ENCODE assay signal across 1 cellular context in the genomic region with DNA sequence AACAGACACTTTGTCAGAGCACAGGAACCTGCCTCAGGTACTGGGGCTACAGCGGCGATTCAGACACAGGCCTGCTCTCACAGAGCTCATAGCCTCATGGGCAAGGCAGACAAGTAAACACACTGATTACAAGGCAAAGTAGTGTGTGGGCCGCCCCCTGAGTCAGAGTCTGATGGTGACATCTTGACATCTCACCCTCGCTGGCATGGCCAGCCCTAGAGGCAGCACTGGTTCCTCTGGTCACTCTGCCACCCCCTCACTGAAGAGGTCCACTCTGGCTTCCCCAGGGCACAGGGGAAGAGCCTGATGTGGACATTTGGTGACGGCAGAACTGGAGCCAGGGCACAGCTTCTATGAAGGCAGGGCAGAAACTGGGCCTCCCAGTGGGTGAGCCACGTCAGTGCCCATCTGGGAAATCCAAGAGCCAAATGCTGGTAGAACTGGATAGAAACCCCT.
TF ChIP-seq lines count a peak whose summit lies in the region.

No MANE protein-coding gene starts in this region.

TF ChIP-seq in HepG2, 621 proteins besides CTCF, POLR2A, EP300 and RAD21 (continued from another document and continues in another):
- no peak for TF ChIP-seq ZNF362 (CRISPR knock-in tag; IDR thresholded peaks at IDR 0.05; ENCODE audit: borderline replicate concordance)
- peak; percentile 68; the same call in 1 of the 2 replicates for TF ChIP-seq ZNF124 (CRISPR knock-in tag; IDR thresholded peaks at IDR 0.05)
- 0 out of 2 replicates have a peak, but pooled peaks have one; percentile 25 for TF ChIP-seq FUBP1 (CRISPR knock-in tag; IDR thresholded peaks at IDR 0.05; ENCODE audit: borderline replicate concordance)
- 0 out of 2 replicates have a peak, but pooled peaks have one; percentile 19 for TF ChIP-seq ZFP90 (CRISPR knock-in tag; IDR thresholded peaks at IDR 0.05; ENCODE audit: borderline replicate concordance)
- peak; percentile 94 for TF ChIP-seq HNRNPL (IDR thresholded peaks at IDR 0.05; ENCODE audit: low read depth, low read length)
- TF ChIP-seq ZNF33B (CRISPR knock-in tag; IDR thresholded peaks at IDR 0.05) = 0 out of 2 replicates have a peak, but pooled peaks have one; percentile 76
- peak; percentile 71; the same call in 1 of the 2 replicates for TF ChIP-seq ZNF761 (CRISPR knock-in tag; conservative IDR thresholded peaks at IDR 0.05)
- TF ChIP-seq, protein P1, sequence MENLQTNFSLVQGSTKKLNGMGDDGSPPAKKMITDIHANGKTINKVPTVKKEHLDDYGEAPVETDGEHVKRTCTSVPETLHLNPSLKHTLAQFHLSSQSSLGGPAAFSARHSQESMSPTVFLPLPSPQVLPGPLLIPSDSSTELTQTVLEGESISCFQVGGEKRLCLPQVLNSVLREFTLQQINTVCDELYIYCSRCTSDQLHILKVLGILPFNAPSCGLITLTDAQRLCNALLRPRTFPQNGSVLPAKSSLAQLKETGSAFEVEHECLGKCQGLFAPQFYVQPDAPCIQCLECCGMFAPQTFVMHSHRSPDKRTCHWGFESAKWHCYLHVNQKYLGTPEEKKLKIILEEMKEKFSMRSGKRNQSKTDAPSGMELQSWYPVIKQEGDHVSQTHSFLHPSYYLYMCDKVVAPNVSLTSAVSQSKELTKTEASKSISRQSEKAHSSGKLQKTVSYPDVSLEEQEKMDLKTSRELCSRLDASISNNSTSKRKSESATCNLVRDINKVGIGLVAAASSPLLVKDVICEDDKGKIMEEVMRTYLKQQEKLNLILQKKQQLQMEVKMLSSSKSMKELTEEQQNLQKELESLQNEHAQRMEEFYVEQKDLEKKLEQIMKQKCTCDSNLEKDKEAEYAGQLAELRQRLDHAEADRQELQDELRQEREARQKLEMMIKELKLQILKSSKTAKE (CRISPR knock-in tag; IDR thresholded peaks at IDR 0.05; ENCODE audit: borderline replicate concordance) = no peak
- TF ChIP-seq ZNF644 (CRISPR knock-in tag; IDR thresholded peaks at IDR 0.05; ENCODE audit: low read depth) = peak; percentile 66; the same call in 1 of the 2 replicates
- TF ChIP-seq, protein P2, sequence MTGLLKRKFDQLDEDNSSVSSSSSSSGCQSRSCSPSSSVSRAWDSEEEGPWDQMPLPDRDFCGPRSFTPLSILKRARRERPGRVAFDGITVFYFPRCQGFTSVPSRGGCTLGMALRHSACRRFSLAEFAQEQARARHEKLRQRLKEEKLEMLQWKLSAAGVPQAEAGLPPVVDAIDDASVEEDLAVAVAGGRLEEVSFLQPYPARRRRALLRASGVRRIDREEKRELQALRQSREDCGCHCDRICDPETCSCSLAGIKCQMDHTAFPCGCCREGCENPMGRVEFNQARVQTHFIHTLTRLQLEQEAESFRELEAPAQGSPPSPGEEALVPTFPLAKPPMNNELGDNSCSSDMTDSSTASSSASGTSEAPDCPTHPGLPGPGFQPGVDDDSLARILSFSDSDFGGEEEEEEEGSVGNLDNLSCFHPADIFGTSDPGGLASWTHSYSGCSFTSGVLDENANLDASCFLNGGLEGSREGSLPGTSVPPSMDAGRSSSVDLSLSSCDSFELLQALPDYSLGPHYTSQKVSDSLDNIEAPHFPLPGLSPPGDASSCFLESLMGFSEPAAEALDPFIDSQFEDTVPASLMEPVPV (CRISPR knock-in tag; IDR thresholded peaks at IDR 0.05) = 0 out of 2 replicates have a peak, but pooled peaks have one; percentile 20
- peak; percentile 74 for TF ChIP-seq DPF2 (CRISPR knock-in tag; IDR thresholded peaks at IDR 0.05; ENCODE audit: borderline replicate concordance, low read depth)
- no peak for TF ChIP-seq ZNF777 (CRISPR knock-in tag; IDR thresholded peaks at IDR 0.05)
- TF ChIP-seq, protein P3, sequence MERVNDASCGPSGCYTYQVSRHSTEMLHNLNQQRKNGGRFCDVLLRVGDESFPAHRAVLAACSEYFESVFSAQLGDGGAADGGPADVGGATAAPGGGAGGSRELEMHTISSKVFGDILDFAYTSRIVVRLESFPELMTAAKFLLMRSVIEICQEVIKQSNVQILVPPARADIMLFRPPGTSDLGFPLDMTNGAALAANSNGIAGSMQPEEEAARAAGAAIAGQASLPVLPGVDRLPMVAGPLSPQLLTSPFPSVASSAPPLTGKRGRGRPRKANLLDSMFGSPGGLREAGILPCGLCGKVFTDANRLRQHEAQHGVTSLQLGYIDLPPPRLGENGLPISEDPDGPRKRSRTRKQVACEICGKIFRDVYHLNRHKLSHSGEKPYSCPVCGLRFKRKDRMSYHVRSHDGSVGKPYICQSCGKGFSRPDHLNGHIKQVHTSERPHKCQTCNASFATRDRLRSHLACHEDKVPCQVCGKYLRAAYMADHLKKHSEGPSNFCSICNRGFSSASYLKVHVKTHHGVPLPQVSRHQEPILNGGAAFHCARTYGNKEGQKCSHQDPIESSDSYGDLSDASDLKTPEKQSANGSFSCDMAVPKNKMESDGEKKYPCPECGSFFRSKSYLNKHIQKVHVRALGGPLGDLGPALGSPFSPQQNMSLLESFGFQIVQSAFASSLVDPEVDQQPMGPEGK (CRISPR knock-in tag; IDR thresholded peaks at IDR 0.05) = peak; percentile 64
- peak; percentile 30; the same call in 1 of the 2 replicates for TF ChIP-seq NR2F6 (IDR thresholded peaks at IDR 0.05)
- TF ChIP-seq NR2F6 (CRISPR knock-in tag; IDR thresholded peaks at IDR 0.05) = peak; percentile 80
- peak; percentile 39; the same call in 1 of the 2 replicates for TF ChIP-seq ZNF788 (CRISPR knock-in tag; IDR thresholded peaks at IDR 0.05; ENCODE audit: borderline replicate concordance)
- no peak for TF ChIP-seq ZNF558 (CRISPR knock-in tag; IDR thresholded peaks at IDR 0.05; ENCODE audit: borderline replicate concordance)
- TF ChIP-seq, protein P4, sequence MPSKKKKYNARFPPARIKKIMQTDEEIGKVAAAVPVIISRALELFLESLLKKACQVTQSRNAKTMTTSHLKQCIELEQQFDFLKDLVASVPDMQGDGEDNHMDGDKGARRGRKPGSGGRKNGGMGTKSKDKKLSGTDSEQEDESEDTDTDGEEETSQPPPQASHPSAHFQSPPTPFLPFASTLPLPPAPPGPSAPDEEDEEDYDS (CRISPR knock-in tag; IDR thresholded peaks at IDR 0.05) = peak; percentile 63; the same call in 1 of the 2 replicates
- no peak for TF ChIP-seq FOSL1 (CRISPR knock-in tag; IDR thresholded peaks at IDR 0.05; ENCODE audit: borderline replicate concordance)
- TF ChIP-seq, protein P5, sequence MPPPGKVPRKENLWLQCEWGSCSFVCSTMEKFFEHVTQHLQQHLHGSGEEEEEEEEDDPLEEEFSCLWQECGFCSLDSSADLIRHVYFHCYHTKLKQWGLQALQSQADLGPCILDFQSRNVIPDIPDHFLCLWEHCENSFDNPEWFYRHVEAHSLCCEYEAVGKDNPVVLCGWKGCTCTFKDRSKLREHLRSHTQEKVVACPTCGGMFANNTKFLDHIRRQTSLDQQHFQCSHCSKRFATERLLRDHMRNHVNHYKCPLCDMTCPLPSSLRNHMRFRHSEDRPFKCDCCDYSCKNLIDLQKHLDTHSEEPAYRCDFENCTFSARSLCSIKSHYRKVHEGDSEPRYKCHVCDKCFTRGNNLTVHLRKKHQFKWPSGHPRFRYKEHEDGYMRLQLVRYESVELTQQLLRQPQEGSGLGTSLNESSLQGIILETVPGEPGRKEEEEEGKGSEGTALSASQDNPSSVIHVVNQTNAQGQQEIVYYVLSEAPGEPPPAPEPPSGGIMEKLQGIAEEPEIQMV (CRISPR knock-in tag; IDR thresholded peaks at IDR 0.05; ENCODE audit: low read depth) = peak; percentile 48; the same call in 1 of the 2 replicates
- TF ChIP-seq, protein P6, sequence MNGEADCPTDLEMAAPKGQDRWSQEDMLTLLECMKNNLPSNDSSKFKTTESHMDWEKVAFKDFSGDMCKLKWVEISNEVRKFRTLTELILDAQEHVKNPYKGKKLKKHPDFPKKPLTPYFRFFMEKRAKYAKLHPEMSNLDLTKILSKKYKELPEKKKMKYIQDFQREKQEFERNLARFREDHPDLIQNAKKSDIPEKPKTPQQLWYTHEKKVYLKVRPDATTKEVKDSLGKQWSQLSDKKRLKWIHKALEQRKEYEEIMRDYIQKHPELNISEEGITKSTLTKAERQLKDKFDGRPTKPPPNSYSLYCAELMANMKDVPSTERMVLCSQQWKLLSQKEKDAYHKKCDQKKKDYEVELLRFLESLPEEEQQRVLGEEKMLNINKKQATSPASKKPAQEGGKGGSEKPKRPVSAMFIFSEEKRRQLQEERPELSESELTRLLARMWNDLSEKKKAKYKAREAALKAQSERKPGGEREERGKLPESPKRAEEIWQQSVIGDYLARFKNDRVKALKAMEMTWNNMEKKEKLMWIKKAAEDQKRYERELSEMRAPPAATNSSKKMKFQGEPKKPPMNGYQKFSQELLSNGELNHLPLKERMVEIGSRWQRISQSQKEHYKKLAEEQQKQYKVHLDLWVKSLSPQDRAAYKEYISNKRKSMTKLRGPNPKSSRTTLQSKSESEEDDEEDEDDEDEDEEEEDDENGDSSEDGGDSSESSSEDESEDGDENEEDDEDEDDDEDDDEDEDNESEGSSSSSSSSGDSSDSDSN (CRISPR knock-in tag; IDR thresholded peaks at IDR 0.05) = peak; percentile 31; the same call in 1 of the 2 replicates
- TF ChIP-seq ZNF646 (CRISPR knock-in tag; IDR thresholded peaks at IDR 0.05) = peak; percentile 31; the same call in 1 of the 2 replicates
- peak; percentile 79 for TF ChIP-seq SALL1 (CRISPR knock-in tag; IDR thresholded peaks at IDR 0.05)
- TF ChIP-seq HMGXB4 (CRISPR knock-in tag; IDR thresholded peaks at IDR 0.05; ENCODE audit: borderline replicate concordance in 1 of 2, low read depth in 1 of 2) = peak; percentile 20 to 46; a peak in 2 of 4 replicates
- 0 out of 2 replicates have a peak, but pooled peaks have one; percentile 68 for TF ChIP-seq ZNF713 (CRISPR knock-in tag; IDR thresholded peaks at IDR 0.05)
- peak; percentile 50; the same call in 1 of the 2 replicates for TF ChIP-seq SOX13 (IDR thresholded peaks at IDR 0.05)
- TF ChIP-seq SOX13 (CRISPR knock-in tag; conservative IDR thresholded peaks at IDR 0.05 in 1 of 2, IDR thresholded peaks at IDR 0.05 in 1 of 2) = peak in 1 of 2 experiments; percentile 73; a peak in 2 of 4 replicates
